Comparison of ENCODE assay signal across 1 cellular context in the genomic region with DNA sequence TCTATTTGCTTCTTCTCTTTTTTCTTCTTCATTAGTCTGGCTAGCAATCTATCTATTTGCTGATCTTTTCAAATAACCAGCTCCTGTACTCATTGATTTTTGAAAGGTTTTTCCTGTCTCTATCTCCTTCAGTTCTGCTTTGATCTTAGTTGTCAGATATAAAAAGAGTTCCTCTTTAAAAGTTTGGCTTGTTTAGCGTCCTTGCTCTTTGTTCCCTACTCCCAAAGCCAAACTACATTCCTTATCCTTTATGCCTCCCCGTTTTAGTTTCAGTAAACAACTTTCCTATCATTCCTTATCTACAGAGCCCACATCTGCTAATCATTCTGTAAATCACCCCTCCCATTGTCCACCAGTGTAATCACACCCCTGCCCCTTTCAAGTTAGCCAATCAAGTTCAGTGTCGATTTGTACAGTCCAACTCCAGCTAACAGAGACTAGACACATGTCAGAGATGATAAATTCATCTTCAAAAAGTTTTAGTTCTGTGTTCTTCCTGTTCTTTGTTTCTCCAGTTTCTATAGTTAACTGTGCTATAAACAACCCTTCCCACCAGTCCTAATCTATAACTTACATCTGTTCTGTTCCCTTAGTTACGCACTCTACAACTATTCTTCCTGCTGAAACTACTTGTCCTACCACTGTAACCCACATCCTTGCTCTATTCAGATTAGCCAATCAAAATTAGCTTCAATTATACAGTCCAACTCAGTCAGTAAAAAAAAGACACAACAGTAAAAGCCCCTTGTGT.
TF ChIP-seq lines count a peak whose summit lies in the region.

No MANE protein-coding gene starts in this region.

TF ChIP-seq in IMR-90, 13 proteins besides CTCF, POLR2A, EP300 and RAD21:
- TF ChIP-seq MAZ (IDR thresholded peaks at IDR 0.05; ENCODE audit: borderline replicate concordance, low read depth, low read length) = no peak
- no peak for TF ChIP-seq MAFK (IDR thresholded peaks at IDR 0.05; ENCODE audit: low read depth, low read length)
- no peak for TF ChIP-seq SMC3 (IDR thresholded peaks at IDR 0.05; ENCODE audit: low read depth, low read length)
- TF ChIP-seq RFX5 (IDR thresholded peaks at IDR 0.05; ENCODE audit: low read depth, low read length) = no peak
- no peak for TF ChIP-seq RCOR1 (IDR thresholded peaks at IDR 0.05; ENCODE audit: insufficient replicate concordance, low read length)
- no peak for TF ChIP-seq BHLHE40 (IDR thresholded peaks at IDR 0.05; ENCODE audit: low read depth, low read length)
- TF ChIP-seq MXI1 (IDR thresholded peaks at IDR 0.05; ENCODE audit: borderline replicate concordance, low read depth, low read length) = no peak
- TF ChIP-seq CHD1 (IDR thresholded peaks at IDR 0.05; ENCODE audit: low read depth, low read length) = no peak
- no peak for TF ChIP-seq NFE2L2 (IDR thresholded peaks at IDR 0.05; ENCODE audit: low read depth, low read length)
- TF ChIP-seq, protein P1, sequence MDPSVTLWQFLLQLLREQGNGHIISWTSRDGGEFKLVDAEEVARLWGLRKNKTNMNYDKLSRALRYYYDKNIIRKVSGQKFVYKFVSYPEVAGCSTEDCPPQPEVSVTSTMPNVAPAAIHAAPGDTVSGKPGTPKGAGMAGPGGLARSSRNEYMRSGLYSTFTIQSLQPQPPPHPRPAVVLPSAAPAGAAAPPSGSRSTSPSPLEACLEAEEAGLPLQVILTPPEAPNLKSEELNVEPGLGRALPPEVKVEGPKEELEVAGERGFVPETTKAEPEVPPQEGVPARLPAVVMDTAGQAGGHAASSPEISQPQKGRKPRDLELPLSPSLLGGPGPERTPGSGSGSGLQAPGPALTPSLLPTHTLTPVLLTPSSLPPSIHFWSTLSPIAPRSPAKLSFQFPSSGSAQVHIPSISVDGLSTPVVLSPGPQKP (IDR thresholded peaks at IDR 0.05; ENCODE audit: borderline replicate concordance, low read depth, low read length) = no peak
- no peak for TF ChIP-seq USF2 (IDR thresholded peaks at IDR 0.05; ENCODE audit: low read depth, low read length)
- TF ChIP-seq CEBPB (IDR thresholded peaks at IDR 0.05; ENCODE audit: low read depth, low read length) = no peak
- no peak for TF ChIP-seq FOS (IDR thresholded peaks at IDR 0.05; ENCODE audit: low read depth, low read length)
